Comparison of ENCODE assay signal across 1 cellular context in the genomic region with DNA sequence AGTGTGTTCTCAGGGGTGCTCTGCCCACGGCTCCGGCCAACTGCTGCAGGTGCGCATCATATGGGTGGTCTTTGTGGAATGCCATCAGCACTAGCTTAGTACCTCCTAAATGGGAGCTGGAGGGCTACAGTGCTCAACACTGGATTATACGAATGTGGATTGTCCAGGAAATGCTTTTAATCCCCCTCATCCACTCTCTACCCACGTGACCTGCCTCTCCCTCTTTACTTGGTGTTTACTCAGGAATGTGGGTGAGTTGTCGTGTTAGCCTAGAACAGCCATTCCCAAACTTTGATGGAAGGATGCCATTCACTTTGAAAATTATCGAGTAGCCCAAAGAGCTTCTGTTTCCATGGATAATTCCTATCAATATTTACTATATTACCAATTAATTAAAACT.
TF ChIP-seq lines count a peak whose summit lies in the region.

No MANE protein-coding gene starts in this region.

TF ChIP-seq in IMR-90, 13 proteins besides CTCF, POLR2A, EP300 and RAD21 (continued from another document):
- TF ChIP-seq, protein P1, sequence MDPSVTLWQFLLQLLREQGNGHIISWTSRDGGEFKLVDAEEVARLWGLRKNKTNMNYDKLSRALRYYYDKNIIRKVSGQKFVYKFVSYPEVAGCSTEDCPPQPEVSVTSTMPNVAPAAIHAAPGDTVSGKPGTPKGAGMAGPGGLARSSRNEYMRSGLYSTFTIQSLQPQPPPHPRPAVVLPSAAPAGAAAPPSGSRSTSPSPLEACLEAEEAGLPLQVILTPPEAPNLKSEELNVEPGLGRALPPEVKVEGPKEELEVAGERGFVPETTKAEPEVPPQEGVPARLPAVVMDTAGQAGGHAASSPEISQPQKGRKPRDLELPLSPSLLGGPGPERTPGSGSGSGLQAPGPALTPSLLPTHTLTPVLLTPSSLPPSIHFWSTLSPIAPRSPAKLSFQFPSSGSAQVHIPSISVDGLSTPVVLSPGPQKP (IDR thresholded peaks at IDR 0.05; ENCODE audit: borderline replicate concordance, low read depth, low read length), result no peak
- no peak for TF ChIP-seq MXI1 (IDR thresholded peaks at IDR 0.05; ENCODE audit: borderline replicate concordance, low read depth, low read length)
- TF ChIP-seq FOS (IDR thresholded peaks at IDR 0.05; ENCODE audit: low read depth, low read length), result no peak
- TF ChIP-seq SMC3 (IDR thresholded peaks at IDR 0.05; ENCODE audit: low read depth, low read length), result no peak
- no peak for TF ChIP-seq RCOR1 (IDR thresholded peaks at IDR 0.05; ENCODE audit: insufficient replicate concordance, low read length)
- no peak for TF ChIP-seq RFX5 (IDR thresholded peaks at IDR 0.05; ENCODE audit: low read depth, low read length)
